In the genomic region with DNA sequence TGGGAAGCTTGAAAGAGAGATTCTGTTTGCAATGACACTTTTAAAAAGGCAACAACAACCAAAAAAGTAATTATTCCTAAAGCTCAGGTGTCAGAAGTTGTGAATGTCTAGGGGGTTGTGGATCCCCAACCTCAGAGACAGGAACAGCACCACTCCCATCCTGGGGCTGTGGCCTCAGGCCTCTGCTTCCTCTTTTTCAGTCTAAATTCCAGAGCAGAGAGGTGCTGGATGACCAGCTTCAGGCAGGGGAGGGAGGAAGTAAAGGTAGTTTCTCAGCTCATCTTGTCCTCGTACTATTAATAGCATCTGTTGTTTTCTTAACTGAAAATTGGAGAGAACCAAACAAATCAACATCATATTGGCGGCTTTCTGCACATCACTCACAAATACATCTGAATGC, we compare ENCODE assay signal across 1 cellular context.
TF ChIP-seq lines count a peak whose summit lies in the region.

No MANE protein-coding gene starts in this region.

TF ChIP-seq in GM23338, 12 proteins besides CTCF, POLR2A, EP300 and RAD21 (continued from another document):
- TF ChIP-seq, protein P1, sequence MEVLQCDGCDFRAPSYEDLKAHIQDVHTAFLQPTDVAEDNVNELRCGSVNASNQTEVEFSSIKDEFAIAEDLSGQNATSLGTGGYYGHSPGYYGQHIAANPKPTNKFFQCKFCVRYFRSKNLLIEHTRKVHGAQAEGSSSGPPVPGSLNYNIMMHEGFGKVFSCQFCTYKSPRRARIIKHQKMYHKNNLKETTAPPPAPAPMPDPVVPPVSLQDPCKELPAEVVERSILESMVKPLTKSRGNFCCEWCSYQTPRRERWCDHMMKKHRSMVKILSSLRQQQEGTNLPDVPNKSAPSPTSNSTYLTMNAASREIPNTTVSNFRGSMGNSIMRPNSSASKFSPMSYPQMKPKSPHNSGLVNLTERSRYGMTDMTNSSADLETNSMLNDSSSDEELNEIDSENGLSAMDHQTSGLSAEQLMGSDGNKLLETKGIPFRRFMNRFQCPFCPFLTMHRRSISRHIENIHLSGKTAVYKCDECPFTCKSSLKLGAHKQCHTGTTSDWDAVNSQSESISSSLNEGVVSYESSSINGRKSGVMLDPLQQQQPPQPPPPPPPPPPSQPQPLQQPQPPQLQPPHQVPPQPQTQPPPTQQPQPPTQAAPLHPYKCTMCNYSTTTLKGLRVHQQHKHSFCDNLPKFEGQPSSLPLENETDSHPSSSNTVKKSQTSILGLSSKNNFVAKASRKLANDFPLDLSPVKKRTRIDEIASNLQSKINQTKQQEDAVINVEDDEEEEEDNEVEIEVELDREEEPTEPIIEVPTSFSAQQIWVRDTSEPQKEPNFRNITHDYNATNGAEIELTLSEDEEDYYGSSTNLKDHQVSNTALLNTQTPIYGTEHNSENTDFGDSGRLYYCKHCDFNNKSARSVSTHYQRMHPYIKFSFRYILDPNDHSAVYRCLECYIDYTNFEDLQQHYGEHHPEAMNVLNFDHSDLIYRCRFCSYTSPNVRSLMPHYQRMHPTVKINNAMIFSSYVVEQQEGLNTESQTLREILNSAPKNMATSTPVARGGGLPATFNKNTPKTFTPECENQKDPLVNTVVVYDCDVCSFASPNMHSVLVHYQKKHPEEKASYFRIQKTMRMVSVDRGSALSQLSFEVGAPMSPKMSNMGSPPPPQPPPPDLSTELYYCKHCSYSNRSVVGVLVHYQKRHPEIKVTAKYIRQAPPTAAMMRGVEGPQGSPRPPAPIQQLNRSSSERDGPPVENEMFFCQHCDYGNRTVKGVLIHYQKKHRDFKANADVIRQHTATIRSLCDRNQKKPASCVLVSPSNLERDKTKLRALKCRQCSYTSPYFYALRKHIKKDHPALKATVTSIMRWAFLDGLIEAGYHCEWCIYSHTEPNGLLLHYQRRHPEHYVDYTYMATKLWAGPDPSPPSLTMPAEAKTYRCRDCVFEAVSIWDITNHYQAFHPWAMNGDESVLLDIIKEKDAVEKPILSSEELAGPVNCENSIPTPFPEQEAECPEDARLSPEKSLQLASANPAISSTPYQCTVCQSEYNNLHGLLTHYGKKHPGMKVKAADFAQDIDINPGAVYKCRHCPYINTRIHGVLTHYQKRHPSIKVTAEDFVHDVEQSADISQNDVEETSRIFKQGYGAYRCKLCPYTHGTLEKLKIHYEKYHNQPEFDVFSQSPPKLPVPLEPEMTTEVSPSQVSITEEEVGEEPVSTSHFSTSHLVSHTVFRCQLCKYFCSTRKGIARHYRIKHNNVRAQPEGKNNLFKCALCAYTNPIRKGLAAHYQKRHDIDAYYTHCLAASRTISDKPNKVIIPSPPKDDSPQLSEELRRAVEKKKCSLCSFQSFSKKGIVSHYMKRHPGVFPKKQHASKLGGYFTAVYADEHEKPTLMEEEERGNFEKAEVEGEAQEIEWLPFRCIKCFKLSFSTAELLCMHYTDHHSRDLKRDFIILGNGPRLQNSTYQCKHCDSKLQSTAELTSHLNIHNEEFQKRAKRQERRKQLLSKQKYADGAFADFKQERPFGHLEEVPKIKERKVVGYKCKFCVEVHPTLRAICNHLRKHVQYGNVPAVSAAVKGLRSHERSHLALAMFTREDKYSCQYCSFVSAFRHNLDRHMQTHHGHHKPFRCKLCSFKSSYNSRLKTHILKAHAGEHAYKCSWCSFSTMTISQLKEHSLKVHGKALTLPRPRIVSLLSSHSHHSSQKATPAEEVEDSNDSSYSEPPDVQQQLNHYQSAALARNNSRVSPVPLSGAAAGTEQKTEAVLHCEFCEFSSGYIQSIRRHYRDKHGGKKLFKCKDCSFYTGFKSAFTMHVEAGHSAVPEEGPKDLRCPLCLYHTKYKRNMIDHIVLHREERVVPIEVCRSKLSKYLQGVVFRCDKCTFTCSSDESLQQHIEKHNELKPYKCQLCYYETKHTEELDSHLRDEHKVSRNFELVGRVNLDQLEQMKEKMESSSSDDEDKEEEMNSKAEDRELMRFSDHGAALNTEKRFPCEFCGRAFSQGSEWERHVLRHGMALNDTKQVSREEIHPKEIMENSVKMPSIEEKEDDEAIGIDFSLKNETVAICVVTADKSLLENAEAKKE (CRISPR knock-in tag; IDR thresholded peaks at IDR 0.05): no peak
- TF ChIP-seq NANOG (IDR thresholded peaks at IDR 0.05; ENCODE audit: borderline replicate concordance) (no peak), ZNF114 (CRISPR knock-in tag; IDR thresholded peaks at IDR 0.05) (no peak), POLR2AphosphoS5 (IDR thresholded peaks at IDR 0.05; ENCODE audit: low read depth) (no peak), ZNF331 (CRISPR knock-in tag; IDR thresholded peaks at IDR 0.05; ENCODE audit: low read depth) (no peak), EZH2 (IDR thresholded peaks at IDR 0.05; ENCODE audit: low read depth, unreplicated experiment) (no peak)
- TF ChIP-seq, protein P2, sequence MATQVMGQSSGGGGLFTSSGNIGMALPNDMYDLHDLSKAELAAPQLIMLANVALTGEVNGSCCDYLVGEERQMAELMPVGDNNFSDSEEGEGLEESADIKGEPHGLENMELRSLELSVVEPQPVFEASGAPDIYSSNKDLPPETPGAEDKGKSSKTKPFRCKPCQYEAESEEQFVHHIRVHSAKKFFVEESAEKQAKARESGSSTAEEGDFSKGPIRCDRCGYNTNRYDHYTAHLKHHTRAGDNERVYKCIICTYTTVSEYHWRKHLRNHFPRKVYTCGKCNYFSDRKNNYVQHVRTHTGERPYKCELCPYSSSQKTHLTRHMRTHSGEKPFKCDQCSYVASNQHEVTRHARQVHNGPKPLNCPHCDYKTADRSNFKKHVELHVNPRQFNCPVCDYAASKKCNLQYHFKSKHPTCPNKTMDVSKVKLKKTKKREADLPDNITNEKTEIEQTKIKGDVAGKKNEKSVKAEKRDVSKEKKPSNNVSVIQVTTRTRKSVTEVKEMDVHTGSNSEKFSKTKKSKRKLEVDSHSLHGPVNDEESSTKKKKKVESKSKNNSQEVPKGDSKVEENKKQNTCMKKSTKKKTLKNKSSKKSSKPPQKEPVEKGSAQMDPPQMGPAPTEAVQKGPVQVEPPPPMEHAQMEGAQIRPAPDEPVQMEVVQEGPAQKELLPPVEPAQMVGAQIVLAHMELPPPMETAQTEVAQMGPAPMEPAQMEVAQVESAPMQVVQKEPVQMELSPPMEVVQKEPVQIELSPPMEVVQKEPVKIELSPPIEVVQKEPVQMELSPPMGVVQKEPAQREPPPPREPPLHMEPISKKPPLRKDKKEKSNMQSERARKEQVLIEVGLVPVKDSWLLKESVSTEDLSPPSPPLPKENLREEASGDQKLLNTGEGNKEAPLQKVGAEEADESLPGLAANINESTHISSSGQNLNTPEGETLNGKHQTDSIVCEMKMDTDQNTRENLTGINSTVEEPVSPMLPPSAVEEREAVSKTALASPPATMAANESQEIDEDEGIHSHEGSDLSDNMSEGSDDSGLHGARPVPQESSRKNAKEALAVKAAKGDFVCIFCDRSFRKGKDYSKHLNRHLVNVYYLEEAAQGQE (IDR thresholded peaks at IDR 0.05; ENCODE audit: unreplicated experiment): no peak
- TF ChIP-seq, protein P3, sequence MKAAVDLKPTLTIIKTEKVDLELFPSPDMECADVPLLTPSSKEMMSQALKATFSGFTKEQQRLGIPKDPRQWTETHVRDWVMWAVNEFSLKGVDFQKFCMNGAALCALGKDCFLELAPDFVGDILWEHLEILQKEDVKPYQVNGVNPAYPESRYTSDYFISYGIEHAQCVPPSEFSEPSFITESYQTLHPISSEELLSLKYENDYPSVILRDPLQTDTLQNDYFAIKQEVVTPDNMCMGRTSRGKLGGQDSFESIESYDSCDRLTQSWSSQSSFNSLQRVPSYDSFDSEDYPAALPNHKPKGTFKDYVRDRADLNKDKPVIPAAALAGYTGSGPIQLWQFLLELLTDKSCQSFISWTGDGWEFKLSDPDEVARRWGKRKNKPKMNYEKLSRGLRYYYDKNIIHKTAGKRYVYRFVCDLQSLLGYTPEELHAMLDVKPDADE (IDR thresholded peaks at IDR 0.05): no peak
